18 cellular contexts compared by ENCODE assay signal in genomic region chr14:95307402-95308041, GRCh38. TPM values are rescaled to one million over a fixed set of nuclear protein-coding genes. Genes with fewer than 3 reads are reported as not detected.
A peak's percentile ranks its signal among the peaks of the same experiment; 100 is the strongest.
DNase-seq lines count a peak whose midpoint lies in the region; ATAC-seq and TF ChIP-seq lines count a peak whose summit lies in the region.
"Had no signal": no experiment of that assay in that cellular context is flagged by ENCODE, and none has a peak within 500 bp of the region (broad histone marks: within the 10 kb centered on the region; RNA-seq: fewer than 3 reads in every experiment).

No MANE protein-coding gene starts in this region.

- peak overlapping the region in 1 of 2 donors; percentile 45 for H3K27ac ChIP-seq in right atrium auricular region
- peak overlapping the region; percentile 20 for H3K27ac ChIP-seq in upper lobe of right lung
- H3K27ac ChIP-seq: neural progenitor cell had no signal

- H3K4me3 Mint-ChIP-seq in mesothelial cell of epicardium (peak overlapping the region; percentile 28), T-cell (no peak overlapping the region)
- H3K4me3 Mint-ChIP-seq: neural progenitor cell had no signal

- ATAC-seq in Right ventricle myocardium inferior (peak; percentile 85), left cardiac atrium (peak; percentile 47 to 89), upper lobe of right lung (peak; percentile 70), T-cell (replicated peaks in 1 of 4) (no peak)

- peaks cover 22% of the 10 kb centered on the region for H3K36me3 Mint-ChIP-seq in mesothelial cell of epicardium
- H3K36me3 Mint-ChIP-seq in T-cell, result no peaks in the 10 kb centered on the region

- peaks cover 0 to 28% of the 10 kb centered on the region in 2 donors for H3K4me1 ChIP-seq in right atrium auricular region
- peaks cover 14% of the 10 kb centered on the region for H3K4me1 ChIP-seq in upper lobe of right lung

- H3K4me3 ChIP-seq in right atrium auricular region (no peak overlapping the region), upper lobe of right lung (no peak overlapping the region)
- H3K4me3 ChIP-seq: esophagus muscularis mucosa, lung, neural progenitor cell had no signal

- DNase-seq in Right ventricle myocardium inferior (ENCODE audit: missing footprints) (peak; percentile 73), right atrium auricular region (ENCODE audit: low spot score) (no peak), left cardiac atrium (no peak), mesothelial cell of epicardium (ENCODE audit: low spot score in 2 of 2, unreplicated experiment in 2 of 2) (no peak), upper lobe of right lung (peak; percentile 73), T-cell (no peak), NCI-H446 treated with DMSO at 0.1 percent for 48 hours (lab: John Stamatoyannopoulos, UW) (no peak), UCSD-AML1 (lab: John Stamatoyannopoulos, UW; ENCODE audit: unreplicated experiment) (no peak)
- DNase-seq: ACHN; activated effector memory CD4-positive, alpha-beta T cell treated with Interleukin-2 at 50 U/mL for 16 hours; amniotic stem cell; COR-L47; Kasumi-1; NCI-H2171 treated with DMSO at 0.1 percent for 48 hours; stimulated activated CD4-positive, alpha-beta T cell treated with anti-CD3 and anti-CD28 coated beads, Interleukin-4, amount 100 ng/mL, for 4 hours had no signal

- H3K27ac Mint-ChIP-seq in mesothelial cell of epicardium (peak overlapping the region; percentile 92), T-cell (no peak overlapping the region)
- H3K27ac Mint-ChIP-seq: neural progenitor cell had no signal

- H3K36me3 ChIP-seq in right atrium auricular region (no peaks in the 10 kb centered on the region), upper lobe of right lung (no peaks in the 10 kb centered on the region)
- H3K36me3 ChIP-seq: esophagus muscularis mucosa, neural progenitor cell had no signal

- POLR2A ChIA-PET in T-cell (lab: Charles Lee), result no interaction called here

- H3K27me3 ChIP-seq in right atrium auricular region, result no peaks in the 10 kb centered on the region
- H3K27me3 ChIP-seq in upper lobe of right lung, result no peaks in the 10 kb centered on the region
- H3K27me3 ChIP-seq: neural progenitor cell had no signal

- H3K4me1 Mint-ChIP-seq in mesothelial cell of epicardium, result peaks cover 63% of the 10 kb centered on the region
- H3K4me1 Mint-ChIP-seq in T-cell, result no peaks in the 10 kb centered on the region

- CTCF ChIA-PET in T-cell (lab: Charles Lee), result no interaction called here

- H3K9me3 ChIP-seq in right atrium auricular region (no peaks in the 10 kb centered on the region), upper lobe of right lung (no peaks in the 10 kb centered on the region)
- H3K9me3 ChIP-seq: esophagus muscularis mucosa had no signal

- intact Hi-C loops in Right ventricle myocardium inferior (cut with DNase I), result no loop called here
- intact Hi-C loops in left cardiac atrium (cut with DNase I), result no loop called here
- intact Hi-C loops in upper lobe of right lung (cut with DNase I), result no loop called here

- no peaks in the 10 kb centered on the region for H3K27me3 Mint-ChIP-seq in mesothelial cell of epicardium (ENCODE audit: low read depth)
- peaks cover 3 to 6% of the 10 kb centered on the region in 2 donors for H3K27me3 Mint-ChIP-seq in T-cell

- TF ChIP-seq CTCF in right atrium auricular region (IDR thresholded peaks at IDR 0.05) (no peak), mesothelial cell of epicardium (IDR thresholded peaks at IDR 0.05; ENCODE audit: unreplicated experiment) (no peak), upper lobe of right lung (IDR thresholded peaks at IDR 0.05) (no peak)

- H3K9me3 Mint-ChIP-seq in mesothelial cell of epicardium, result no peaks in the 10 kb centered on the region
- H3K9me3 Mint-ChIP-seq in T-cell, result no peaks in the 10 kb centered on the region

RNA-seq across cellular contexts. Expression of gene CLMN, which starts 12.2 kb away (rescaled TPM):
- total RNA-seq in Right ventricle myocardium inferior (7.6 TPM), right atrium auricular region (1 to 10 TPM; 3.4 to 4.0 TPM), left cardiac atrium (10 to 100 TPM; 11.1 to 13.2 TPM), mesothelial cell of epicardium (114 to 120 TPM (median 117 TPM) in 3 replicates), upper lobe of right lung (19.3 TPM), T-cell (1 to 10 TPM in 2 of 5 donors, under 1 TPM in 3; 0.68 to 2.2 (median 0.99) TPM)

Comparison
In these comparisons a context has a peak if more than half of its experiments do, and no peak if none do; other contexts are left out.
1. DNase-seq: peak in Right ventricle myocardium inferior (single experiment) and upper lobe of right lung (single experiment); none in right atrium auricular region (single experiment), left cardiac atrium (single experiment), mesothelial cell of epicardium (0 of 2), T-cell (0 of 34), NCI-H446 treated with DMSO at 0.1 percent for 48 hours (single experiment) and UCSD-AML1 (single experiment).
2. ATAC-seq: peak in Right ventricle myocardium inferior (single experiment), left cardiac atrium (2 of 2) and upper lobe of right lung (single experiment); none in T-cell (0 of 4).